In the genomic region with DNA sequence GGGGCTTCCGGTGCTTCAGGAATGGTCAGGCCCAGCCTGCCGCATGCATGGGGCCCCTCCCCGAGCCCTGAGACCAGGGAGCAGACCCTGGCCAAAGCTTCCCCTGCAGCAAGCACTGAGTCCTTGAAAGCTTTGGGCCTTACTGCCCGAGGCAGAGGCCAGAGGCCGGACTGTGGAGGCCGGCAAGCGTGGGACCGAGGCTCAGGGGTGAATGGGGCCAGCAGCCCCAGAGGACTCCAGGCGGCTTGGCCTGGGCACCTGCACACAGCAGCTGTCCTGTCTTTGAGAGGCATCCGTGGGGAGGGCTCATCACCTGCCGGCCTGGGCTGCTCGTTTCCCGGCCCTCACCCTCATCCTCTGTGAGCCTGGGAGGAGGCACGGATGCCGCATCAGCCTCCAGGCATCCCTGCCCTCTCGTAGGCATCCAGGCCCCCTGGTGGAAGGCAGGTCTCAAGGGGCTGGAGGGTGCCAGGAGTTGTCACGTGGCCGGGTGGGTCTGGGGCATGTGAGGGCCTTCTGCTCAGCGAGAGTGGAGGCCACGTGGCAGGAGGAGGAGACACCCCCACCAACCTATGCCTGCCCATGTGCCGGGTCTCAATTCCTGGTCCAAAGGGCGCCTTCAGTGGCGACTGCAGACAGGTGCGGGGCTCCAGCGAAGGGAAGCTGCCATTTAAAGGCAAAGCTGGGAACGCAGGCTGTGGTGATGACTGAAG, we compare ENCODE assay signal across 22 cellular contexts. TPM values are rescaled to one million over a fixed set of nuclear protein-coding genes. Genes with fewer than 3 reads are reported as not detected.
DNase-seq lines count a peak whose midpoint lies in the region; ATAC-seq, FAIRE-seq and TF ChIP-seq lines count a peak whose summit lies in the region.
"Had no signal": no experiment of that assay in that cellular context is flagged by ENCODE, and none has a peak within 500 bp of the region (broad histone marks: within the 10 kb centered on the region; RNA-seq: fewer than 3 reads in every experiment).

No MANE protein-coding gene starts in this region.

- peaks cover 0 to 3% of the 10 kb centered on the region in 2 donors for H3K36me3 ChIP-seq in gastroesophageal sphincter
- H3K36me3 ChIP-seq in HAP-1 (replicated peaks): no peaks in the 10 kb centered on the region

- H3K9me3 ChIP-seq in gastroesophageal sphincter (no peaks in the 10 kb centered on the region), HAP-1 (no peaks in the 10 kb centered on the region)
- H3K9me3 ChIP-seq: psoas muscle had no signal

- TF ChIP-seq CTCF in gastroesophageal sphincter (IDR thresholded peaks at IDR 0.05) (peak in 3 of 4 experiments; percentile 44 to 72 (median 61)), retinal pigment epithelial cell (conservative IDR thresholded peaks at IDR 0.05; ENCODE audit: low read depth, low read length) (peak; percentile 43), WTC11 (IDR thresholded peaks at IDR 0.05) (no peak)

- TF ChIP-seq POLR2A in gastroesophageal sphincter (IDR thresholded peaks at IDR 0.05): no peak
- no peak for TF ChIP-seq POLR2A in H54 (IDR thresholded peaks at IDR 0.05; ENCODE audit: low read depth, low read length)

- ATAC-seq in gastroesophageal sphincter (peak; percentile 26), WTC11 (no peak), GM19035 (IDR thresholded peaks at IDR 0.05; ENCODE audit: unreplicated experiment) (no peak)
- ATAC-seq: activated naive CD8-positive, alpha-beta T cell treated with anti-CD3 and anti-CD28 coated beads, Interleukin-2, amount 50 U/mL, for 24 hours; effector memory CD8-positive, alpha-beta T cell; psoas muscle had no signal

- H3K9me3 Mint-ChIP-seq in WTC11: no peaks in the 10 kb centered on the region
- H3K9me3 Mint-ChIP-seq: activated naive CD8-positive, alpha-beta T cell treated with anti-CD3 and anti-CD28 coated beads, Interleukin-2, amount 50 U/mL, for 24 hours; effector memory CD8-positive, alpha-beta T cell had no signal

- in situ Hi-C loops in HAP-1 (cut with MboI; ENCODE audit: low sequenced_read_pairs): no loop called here

- H3K4me1 ChIP-seq in gastroesophageal sphincter (peaks cover 2 to 82% (median 38%) of the 10 kb centered on the region in 3 donors), HAP-1 (no peaks in the 10 kb centered on the region)
- H3K4me1 ChIP-seq: psoas muscle had no signal

- DNase-seq in Daoy (ENCODE audit: low read depth) (peak; percentile 55), NCI-H524 (lab: John Stamatoyannopoulos, UW) (peak; percentile 61 to 75), retinal pigment epithelial cell (ENCODE audit: low read depth) (no peak), HAP-1 (ENCODE audit: low spot score in 2 of 2) (no peak), WTC11 (ENCODE audit: low spot score) (no peak), H54 (ENCODE audit: insufficient read length, low spot score) (no peak)
- DNase-seq: activated CD4-positive, alpha-beta T cell treated with anti-CD3 and anti-CD28 coated beads, Interleukin-2, amount 50 U/mL, for 48 hours; activated naive CD8-positive, alpha-beta T cell treated with anti-CD3 and anti-CD28 coated beads, Interleukin-2, amount 50 U/mL, for 24 hours; C1 segment of cervical spinal cord; DMS79; effector memory CD8-positive, alpha-beta T cell; foreskin fibroblast; MM.1S; naive B cell; psoas muscle; stimulated activated CD4-positive, alpha-beta T cell treated with anti-CD3 and anti-CD28 coated beads, Interleukin-15, amount 100 ng/mL, for 24 hours had no signal

- WGBS in gastroesophageal sphincter (ENCODE audit: low coverage in 1 of 2), 2 donors: 93% methylated on average over 2 of the region's 26 CpGs; no CpG with 5 or more reads in 1 of the 2 donors

- FAIRE-seq in H54 (lab: Jason Lieb, UNC): no peak
- FAIRE-seq: TTC549 had no signal

- CTCF ChIA-PET in WTC11 (lab: Charles Lee): interaction anchor here (0.5 kb wide), 1 partner anchor 16 kb away, joined by 3 read pairs; no protein-coding TSS in a partner anchor

- H3K4me3 Mint-ChIP-seq in WTC11: no peak overlapping the region
- H3K4me3 Mint-ChIP-seq: activated naive CD8-positive, alpha-beta T cell treated with anti-CD3 and anti-CD28 coated beads, Interleukin-2, amount 50 U/mL, for 24 hours; effector memory CD8-positive, alpha-beta T cell; naive B cell had no signal

- no peak overlapping the region for H3K27ac Mint-ChIP-seq in WTC11
- H3K27ac Mint-ChIP-seq: activated naive CD8-positive, alpha-beta T cell treated with anti-CD3 and anti-CD28 coated beads, Interleukin-2, amount 50 U/mL, for 24 hours; effector memory CD8-positive, alpha-beta T cell; naive B cell had no signal

- no peaks in the 10 kb centered on the region for H3K27me3 Mint-ChIP-seq in WTC11 (ENCODE audit: low read depth)
- H3K27me3 Mint-ChIP-seq: activated naive CD8-positive, alpha-beta T cell treated with anti-CD3 and anti-CD28 coated beads, Interleukin-2, amount 50 U/mL, for 24 hours had no signal

- H3K27me3 ChIP-seq in gastroesophageal sphincter: no peaks in the 10 kb centered on the region
- no peaks in the 10 kb centered on the region for H3K27me3 ChIP-seq in HAP-1 (ENCODE audit: low read depth)

- H3K27ac ChIP-seq in gastroesophageal sphincter: peak overlapping the region; percentile 79 to 95 (median 94)
- H3K27ac ChIP-seq: psoas muscle had no signal

- H3K4me1 Mint-ChIP-seq in WTC11: no peaks in the 10 kb centered on the region
- H3K4me1 Mint-ChIP-seq: activated naive CD8-positive, alpha-beta T cell treated with anti-CD3 and anti-CD28 coated beads, Interleukin-2, amount 50 U/mL, for 24 hours; naive B cell had no signal

- POLR2A ChIA-PET in WTC11 (lab: Charles Lee): no interaction called here

- H3K4me3 ChIP-seq in gastroesophageal sphincter (no peak overlapping the region), retinal pigment epithelial cell (ENCODE audit: low read length) (no peak overlapping the region), HAP-1 (no peak overlapping the region)
- H3K4me3 ChIP-seq: psoas muscle had no signal

- no peaks in the 10 kb centered on the region for H3K36me3 Mint-ChIP-seq in WTC11
- H3K36me3 Mint-ChIP-seq: naive B cell had no signal

- no peak for TF ChIP-seq EP300 in gastroesophageal sphincter (IDR thresholded peaks at IDR 0.05)

TF ChIP-seq in WTC11, 78 proteins besides CTCF, POLR2A, EP300 and RAD21 (continues in another document):
- TF ChIP-seq ZNF281 (CRISPR knock-in tag; IDR thresholded peaks at IDR 0.05): no peak
- no peak for TF ChIP-seq NR3C1 (CRISPR knock-in tag; conservative IDR thresholded peaks at IDR 0.05; ENCODE audit: low read depth)
- TF ChIP-seq NR2C2 (CRISPR knock-in tag; IDR thresholded peaks at IDR 0.05): no peak
- TF ChIP-seq ZBTB21 (CRISPR knock-in tag; IDR thresholded peaks at IDR 0.05; ENCODE audit: borderline replicate concordance): no peak
- TF ChIP-seq ZNF138 (CRISPR knock-in tag; conservative IDR thresholded peaks at IDR 0.05): no peak
- no peak for TF ChIP-seq ZSCAN18 (CRISPR knock-in tag; IDR thresholded peaks at IDR 0.05)

RNA-seq across cellular contexts. Expression of gene CACNA1H, which starts 31.4 kb away (rescaled TPM):
- 0.06 and 0.80 TPM in 2 replicates for total RNA-seq in Daoy (2014; rRNA removed; shearing (Covaris generic))
- total RNA-seq in gastroesophageal sphincter (100 to 1,000 TPM; 133 to 330 (median 173) TPM), WTC11 (2021) (38.0 to 46.9 TPM (median 46.4 TPM) in 3 replicates)
- total RNA-seq: HT1080, OCI-LY7 had no signal

RNA-seq across cellular contexts. Expression of gene TPSG1, which starts 40.8 kb away (rescaled TPM):
- 0.23 TPM in 1 of 2 replicates, not detected in the other for total RNA-seq in Daoy (2014; rRNA removed; shearing (Covaris generic))
- total RNA-seq in gastroesophageal sphincter: 1 to 10 TPM in 1 of 4 donors, under 1 TPM in 1, not detected in 2; 0.31 to 3.0 TPM
- total RNA-seq in WTC11 (2021): not detected in 3 replicates
- total RNA-seq: cardiac septum, HT1080, OCI-LY7, psoas muscle had no signal

RNA-seq across cellular contexts. Expression of gene TPSB2, which starts 45.7 kb away (rescaled TPM):
- not detected in 2 replicates for total RNA-seq in Daoy (2014; rRNA removed; shearing (Covaris generic))
- total RNA-seq in gastroesophageal sphincter (100 to 1,000 TPM in 2 of 4 donors, 10 to 100 TPM in 2; 27.8 to 142 (median 91.8) TPM), WTC11 (2021) (0.18 to 0.44 TPM in 2 of 3 replicates, not detected in the other)
- total RNA-seq: HT1080, OCI-LY7 had no signal

RNA-seq across cellular contexts. Expression of gene TPSAB1, which starts 56.2 kb away (rescaled TPM):
- not detected in 2 replicates for total RNA-seq in Daoy (2014; rRNA removed; shearing (Covaris generic))
- total RNA-seq in gastroesophageal sphincter (10 to 100 TPM; 39.8 to 94.6 (median 63.9) TPM), WTC11 (2021) (0.53 TPM in 1 of 3 replicates, not detected in the others)
- total RNA-seq: HT1080, OCI-LY7 had no signal

Comparison
In these comparisons a context has a peak if more than half of its experiments do, and no peak if none do; other contexts are left out.
1. DNase-seq: peak in Daoy (single experiment) and NCI-H524 (2 of 2); none in retinal pigment epithelial cell (single experiment), HAP-1 (0 of 2), WTC11 (single experiment) and H54 (single experiment).
2. RNA of gene CACNA1H, which starts 31.4 kb away (total RNA-seq): 133 to 330 TPM in gastroesophageal sphincter and 38.0 to 46.9 TPM in WTC11; 0.06 to 0.80 TPM in Daoy; every median in the first group is over 10 times any median in the second.
3. RNA of gene TPSB2, which starts 45.7 kb away (total RNA-seq): 27.8 to 142 TPM in gastroesophageal sphincter; 0.18 to 0.44 TPM in WTC11 and not detected in Daoy; every median in the first group is over 10 times any median in the second.